ENCODE assay signal across 27 cellular contexts in genomic region chr20:60299951-60300350, GRCh38.
"Had no signal": no experiment of that assay in that cellular context is flagged by ENCODE, and none has a peak within 500 bp of the region (broad histone marks: within the 10 kb centered on the region; RNA-seq: fewer than 3 reads in every experiment).

No MANE protein-coding gene starts in this region.

- DNase-seq: activated CD4-positive, alpha-beta memory T cell treated with anti-CD3 and anti-CD28 coated beads, Interleukin-2, amount 10 ng/mL, durations not matched to agents 7 days and 5 days; activated CD4-positive, alpha-beta T cell treated with anti-CD3 and anti-CD28 coated beads, Interleukin-2, amount 10 ng/mL, durations not matched to agents 7 days and 5 days; activated CD4-positive, CD25-positive, alpha-beta regulatory T cell treated with anti-CD3 and anti-CD28 coated beads, Interleukin-2, amount 50 U/mL, for 72 hours; activated CD8-positive, alpha-beta memory T cell treated with anti-CD3 and anti-CD28 coated beads, Interleukin-2, amount 50 U/mL, for 48 hours; activated gamma-delta T cell treated with Interleukin-2 at 50 U/mL for 16 hours; activated naive CD4-positive, alpha-beta T cell treated with anti-CD3 and anti-CD28 coated beads, Interleukin-2, amount 50 U/mL, for 16 hours; activated T-cell treated with anti-CD3 and anti-CD28 coated beads, Interleukin-2, amount 50 U/mL, for 4 hours; amniotic stem cell; brain microvascular endothelial cell; effector memory CD8-positive, alpha-beta T cell; erythroblast; gastrocnemius medialis; left cardiac atrium; posterior cingulate gyrus; right lobe of liver; stimulated activated CD4-positive, alpha-beta T cell treated with anti-CD3 and anti-CD28 coated beads, Interleukin-2, amount 100 ng/mL, for 48 hours; stimulated activated naive CD8-positive, alpha-beta T cell treated with anti-CD3 and anti-CD28 coated beads, Interleukin-15, Interleukin-2, amounts not matched to agents 100 U/mL and 50 U/mL, for 24 hours; T-helper 9 cell; testis; transverse colon had no signal

- H3K79me2 ChIP-seq: hepatocyte had no signal

- H3K9me3 ChIP-seq: gastrocnemius medialis, right lobe of liver, testis, transverse colon had no signal

- H3K27ac ChIP-seq: brain microvascular endothelial cell, coronary artery, gastrocnemius medialis, hepatocyte, right lobe of liver, testis, transverse colon had no signal

- H3K36me3 ChIP-seq: brain microvascular endothelial cell, gastrocnemius medialis, right lobe of liver, transverse colon had no signal

- H3K27me3 ChIP-seq: brain microvascular endothelial cell, gastrocnemius medialis, hepatocyte, right lobe of liver, testis, transverse colon had no signal

- H3K4me3 ChIP-seq: coronary artery, gastrocnemius medialis, hepatocyte, right lobe of liver, testis, transverse colon had no signal

- FAIRE-seq: astrocyte, keratinocyte, urothelium cell line had no signal

- H3K4me2 ChIP-seq: hepatocyte had no signal

- H3K4me1 ChIP-seq: gastrocnemius medialis, right lobe of liver, testis had no signal

- H2AFZ ChIP-seq: hepatocyte had no signal

- ATAC-seq: activated T-cell treated with anti-CD3 and anti-CD28 coated beads, Interleukin-2, amount 50 U/mL, for 4 hours; activated T-helper 17 cell treated with anti-CD3 and anti-CD28 coated beads, Interleukin-2, amount 50 U/mL, for 72 hours; effector memory CD8-positive, alpha-beta T cell; gastrocnemius medialis; left cardiac atrium; natural killer cell treated with Interleukin-12 subunit alpha and Interleukin-12 subunit beta and Interleukin-15 and Interleukin-18, amount 100 ng/mL, for 72 hours; stimulated activated naive CD8-positive, alpha-beta T cell treated with anti-CD3 and anti-CD28 coated beads, Interleukin-15, Interleukin-2, amounts not matched to agents 100 U/mL and 50 U/mL, for 24 hours had no signal
